20 cellular contexts compared by ENCODE assay signal in genomic region chr3:96190024-96190616, GRCh38.
DNase-seq lines count a peak whose midpoint lies in the region; FAIRE-seq and TF ChIP-seq lines count a peak whose summit lies in the region.
"Had no signal": no experiment of that assay in that cellular context is flagged by ENCODE, and none has a peak within 500 bp of the region (broad histone marks: within the 10 kb centered on the region; RNA-seq: fewer than 3 reads in every experiment).

No MANE protein-coding gene starts in this region.

- H3K4me1 ChIP-seq in kidney (ENCODE audit: control insufficient read depth in 1 of 2, insufficient read depth in 1 of 2, low read depth in 1 of 2, low read length in 2 of 2) (no peaks in the 10 kb centered on the region), spleen (no peaks in the 10 kb centered on the region), OCI-LY7 (ENCODE audit: insufficient read depth, low read length, poor library complexity, severe bottlenecking) (no peaks in the 10 kb centered on the region)
- H3K4me1 ChIP-seq: HAP-1 had no signal

- H3K27me3 Mint-ChIP-seq in chondrocyte (ENCODE audit: low read depth) (no peaks in the 10 kb centered on the region), MCF 10A (ENCODE audit: insufficient read depth, unreplicated experiment) (no peaks in the 10 kb centered on the region)
- H3K27me3 Mint-ChIP-seq: CD4-positive, alpha-beta memory T cell had no signal

- no peaks in the 10 kb centered on the region for H3K27me3 ChIP-seq in spleen (replicated peaks in 1 of 7)

- H3K27ac ChIP-seq in kidney (ENCODE audit: low read depth in 2 of 2, low read length in 2 of 2) (no peak overlapping the region), spleen (no peak overlapping the region), OCI-LY7 (ENCODE audit: low read depth, low read length, poor library complexity, severe bottlenecking) (no peak overlapping the region)

- H3K4me3 ChIP-seq in kidney (ENCODE audit: low read length in 2 of 2) (no peak overlapping the region), spleen (no peak overlapping the region), OCI-LY7 (ENCODE audit: low read depth, low read length, poor library complexity, severe bottlenecking) (no peak overlapping the region)
- H3K4me3 ChIP-seq: GM23338, HAP-1 had no signal

- no peaks in the 10 kb centered on the region for H4K20me1 ChIP-seq in OCI-LY7 (ENCODE audit: insufficient read depth, low read length)

- H3K27ac Mint-ChIP-seq in chondrocyte (ENCODE audit: unreplicated experiment) (no peak overlapping the region), MCF 10A (ENCODE audit: low read depth, unreplicated experiment) (no peak overlapping the region)
- H3K27ac Mint-ChIP-seq: CD4-positive, alpha-beta memory T cell; GM23338; HFFc6 had no signal

- H2AFZ ChIP-seq in OCI-LY7 (ENCODE audit: low read length) = no peak overlapping the region
- H2AFZ ChIP-seq: GM23338 had no signal

- intact Hi-C loops in kidney (cut with DNase I) (no loop called here), spleen (cut with DNase I; ENCODE audit: low total_unique reads) (no loop called here), MCF 10A (cut with micrococcal nuclease) (no loop called here), OCI-LY7 (cut with micrococcal nuclease; ENCODE audit: unreplicated experiment) (no loop called here)

- CTCF ChIA-PET in MCF 10A (lab: Yijun Ruan, JAX) = interaction anchor here (0.5 to 0.8 kb wide), 3 partner anchors 28 to 168 kb away, joined by 3 read pairs; no protein-coding TSS in a partner anchor
- CTCF ChIA-PET in OCI-LY7 (lab: Charles Lee; ENCODE audit: unreplicated experiment) = no interaction called here

- H3K36me3 Mint-ChIP-seq in chondrocyte (ENCODE audit: low read depth) (no peaks in the 10 kb centered on the region), MCF 10A (ENCODE audit: insufficient read depth, unreplicated experiment) (no peaks in the 10 kb centered on the region)
- H3K36me3 Mint-ChIP-seq: CD4-positive, alpha-beta memory T cell had no signal

- TF ChIP-seq POLR2A in spleen (IDR thresholded peaks at IDR 0.05) = no peak

- no peak for FAIRE-seq in kidney (lab: Jason Lieb, UNC)
- FAIRE-seq: GM12891, GM18507, H54 had no signal

- no peak overlapping the region for H3K4me3 Mint-ChIP-seq in chondrocyte (ENCODE audit: unreplicated experiment)
- H3K4me3 Mint-ChIP-seq in MCF 10A (ENCODE audit: unreplicated experiment) = no peak overlapping the region
- H3K4me3 Mint-ChIP-seq: CD4-positive, alpha-beta memory T cell; GM23338; HFFc6 had no signal

- H3K36me3 ChIP-seq in kidney (ENCODE audit: control insufficient read depth in 1 of 2, insufficient read depth in 2 of 2, low read length in 2 of 2) (no peaks in the 10 kb centered on the region), spleen (no peaks in the 10 kb centered on the region), OCI-LY7 (ENCODE audit: insufficient read depth, low read length) (no peaks in the 10 kb centered on the region)
- H3K36me3 ChIP-seq: HAP-1 had no signal

- peaks cover 2% of the 10 kb centered on the region for H3K4me1 Mint-ChIP-seq in chondrocyte (ENCODE audit: low read depth)
- no peaks in the 10 kb centered on the region for H3K4me1 Mint-ChIP-seq in MCF 10A (ENCODE audit: insufficient read depth, unreplicated experiment)
- H3K4me1 Mint-ChIP-seq: CD4-positive, alpha-beta memory T cell; GM23338 had no signal

- WGBS in spleen, 5 donors = 79 to 89% (median 84%) methylated on average over 8 of the region's 8 CpGs

- TF ChIP-seq CTCF in chondrocyte (IDR thresholded peaks at IDR 0.05) (no peak), kidney (IDR thresholded peaks at IDR 0.05; ENCODE audit: borderline replicate concordance, extremely low read depth, insufficient read depth) (no peak), spleen (IDR thresholded peaks at IDR 0.05 in 8 of 11, conservative IDR thresholded peaks at IDR 0.05 in 3 of 11) (no peak), MCF 10A (IDR thresholded peaks at IDR 0.05; ENCODE audit: unreplicated experiment) (no peak), OCI-LY7 (conservative IDR thresholded peaks at IDR 0.05; ENCODE audit: low read length) (no peak)

- H3K9me3 ChIP-seq in kidney (ENCODE audit: control insufficient read depth in 1 of 2, low read length in 2 of 2) = no peaks in the 10 kb centered on the region
- peaks cover 0 to 16% (median 0%) of the 10 kb centered on the region in 8 donors for H3K9me3 ChIP-seq in spleen
- H3K9me3 ChIP-seq in OCI-LY7 (ENCODE audit: low read length) = 0 out of 2 replicates have a peak, but pooled peaks cover 3% of the 10 kb centered on the region
- H3K9me3 ChIP-seq: HAP-1 had no signal

- H3K9me3 Mint-ChIP-seq in chondrocyte (ENCODE audit: low read depth) = peaks cover 3% of the 10 kb centered on the region
- H3K9me3 Mint-ChIP-seq in MCF 10A (ENCODE audit: unreplicated experiment) = no peaks in the 10 kb centered on the region

- no peaks in the 10 kb centered on the region for H3K79me2 ChIP-seq in OCI-LY7 (ENCODE audit: insufficient read depth, low read depth, low read length)

- H3K4me2 ChIP-seq in OCI-LY7 (ENCODE audit: low read length) = no peak overlapping the region
- H3K4me2 ChIP-seq: GM23338 had no signal

- no peaks in the 10 kb centered on the region for H3K9me2 ChIP-seq in OCI-LY7 (ENCODE audit: insufficient read depth, low read length)

- BruUV-seq in MCF 10A (replicated peaks; lab: Mats Ljungman, UMichigan) (no TSS peak), OCI-LY7 (replicated peaks; lab: Mats Ljungman, UMichigan) (no TSS peak)

- DNase-seq in chondrocyte (ENCODE audit: low spot score) = peak; percentile 53
- peak; percentile 59 for DNase-seq in kidney
- DNase-seq in spleen = peak; percentile 60
- no peak for DNase-seq in cerebellar nuclear complex (lab: John Stamatoyannopoulos, UW)
- no peak for DNase-seq in MCF 10A (ENCODE audit: unreplicated experiment)
- no peak for DNase-seq in occipital lobe (lab: John Stamatoyannopoulos, UW)
- DNase-seq in OCI-LY7 (ENCODE audit: low spot score) = no peak
- DNase-seq: C1 segment of cervical spinal cord; Calu3; CD4-positive, alpha-beta memory T cell; COR-L47; DMS53; DMS79 treated with DMSO at 0.1 percent for 48 hours; GF-D8; HFFc6 had no signal

- POLR2A ChIA-PET in MCF 10A (lab: Yijun Ruan, JAX) = no interaction called here
- POLR2A ChIA-PET in OCI-LY7 (lab: Charles Lee) = interaction anchor here (1.3 kb wide), 1 partner anchor 36 kb away, joined by 3 read pairs; no protein-coding TSS in a partner anchor

- H3K9ac ChIP-seq in kidney (ENCODE audit: low read length in 2 of 2) = no peak overlapping the region

Comparison
In these comparisons a context has a peak if more than half of its experiments do, and no peak if none do; other contexts are left out.
1. DNase-seq: peak in chondrocyte (single experiment), kidney (single experiment) and spleen (single experiment); none in cerebellar nuclear complex (0 of 2), MCF 10A (single experiment), occipital lobe (single experiment) and OCI-LY7 (single experiment).